12 cellular contexts compared by ENCODE assay signal in genomic region chr22:36319595-36320497, GRCh38.
A peak's percentile ranks its signal among the peaks of the same experiment; 100 is the strongest.
DNase-seq lines count a peak whose midpoint lies in the region; ATAC-seq and TF ChIP-seq lines count a peak whose summit lies in the region.
"Had no signal": no experiment of that assay in that cellular context is flagged by ENCODE, and none has a peak within 500 bp of the region (broad histone marks: within the 10 kb centered on the region; RNA-seq: fewer than 3 reads in every experiment).

No MANE protein-coding gene starts in this region.

- peaks cover 79% of the 10 kb centered on the region for H3K36me3 Mint-ChIP-seq in GM23338 (ENCODE audit: low read depth)
- peaks cover 68% of the 10 kb centered on the region for H3K36me3 Mint-ChIP-seq in activated CD4-positive, alpha-beta memory T cell treated with anti-CD3 and anti-CD28 coated beads for 36 hours

- H3K79me2 ChIP-seq in GM23338 (replicated peaks; ENCODE audit: insufficient read depth): 0 out of 2 replicates have a peak, but pooled peaks cover 2% of the 10 kb centered on the region

- H3K9me3 ChIP-seq in esophagus squamous epithelium (no peaks in the 10 kb centered on the region), gastrocnemius medialis (no peaks in the 10 kb centered on the region)

- no peak for TF ChIP-seq CTCF in GM23338 (conservative IDR thresholded peaks at IDR 0.05; ENCODE audit: low read depth in 2 of 2)
- no peak for TF ChIP-seq CTCF in esophagus squamous epithelium (IDR thresholded peaks at IDR 0.05)
- TF ChIP-seq CTCF in gastrocnemius medialis (IDR thresholded peaks at IDR 0.05 in 4 of 5, conservative IDR thresholded peaks at IDR 0.05 in 1 of 5): no peak

- POLR2A ChIA-PET in activated CD4-positive, alpha-beta memory T cell treated with anti-CD3 and anti-CD28 coated beads for 36 hours (lab: Charles Lee): interaction anchor here (0.7 kb wide), 1 partner anchor 13 kb away, joined by 3 read pairs; no protein-coding TSS in a partner anchor

- no peak for DNase-seq in GM23338 (ENCODE audit: low spot score)
- DNase-seq in activated CD4-positive, alpha-beta memory T cell treated with anti-CD3 and anti-CD28 coated beads for 36 hours: no peak
- no peak for DNase-seq in esophagus squamous epithelium (lab: John Stamatoyannopoulos, UW)
- no peak for DNase-seq in gastrocnemius medialis
- DNase-seq in NCI-H2227 (lab: John Stamatoyannopoulos, UW; ENCODE audit: unreplicated experiment): no peak
- DNase-seq in NCI-H1930 (lab: John Stamatoyannopoulos, UW): no peak
- no peak for DNase-seq in stimulated activated CD4-positive, alpha-beta T cell treated with anti-CD3 and anti-CD28 coated beads, Interleukin-4, amount 100 ng/mL, for 24 hours
- DNase-seq: activated CD8-positive, alpha-beta memory T cell treated with anti-CD3 and anti-CD28 coated beads for 24 hours; MV-4-11; NCI-H774; posterior cingulate gyrus had no signal

- intact Hi-C loops in activated CD4-positive, alpha-beta memory T cell treated with anti-CD3 and anti-CD28 coated beads for 36 hours (cut with micrococcal nuclease): no loop called here
- intact Hi-C loops in esophagus squamous epithelium (cut with DNase I) (no loop called here), gastrocnemius medialis (cut with DNase I; ENCODE audit: low total_unique reads) (loop anchor here (5.0 kb wide), 1 partner anchor 147 kb away; no protein-coding TSS in a partner anchor)

- in situ Hi-C loops in gastrocnemius medialis (cut with MboI; ENCODE audit: low sequenced_read_pairs in 4 of 4): no loop called here

- H2AFZ ChIP-seq in GM23338: no peak overlapping the region

- peaks cover 45% of the 10 kb centered on the region for H3K36me3 ChIP-seq in GM23338 (ENCODE audit: insufficient read depth)
- peaks cover 55 to 100% (median 60%) of the 10 kb centered on the region in 3 donors for H3K36me3 ChIP-seq in esophagus squamous epithelium
- peaks cover 0 to 93% of the 10 kb centered on the region in 2 donors for H3K36me3 ChIP-seq in gastrocnemius medialis

- CTCF ChIA-PET in activated CD4-positive, alpha-beta memory T cell treated with anti-CD3 and anti-CD28 coated beads for 36 hours (lab: Charles Lee): interaction anchor here (0.9 to 1.5 kb wide), 3 partner anchors 150 to 167 kb away, joined by 3 to 6 read pairs (median 3); no protein-coding TSS in a partner anchor

- H4K20me1 ChIP-seq in GM23338 (replicated peaks; ENCODE audit: insufficient read depth): peaks cover 5% of the 10 kb centered on the region

- no peaks in the 10 kb centered on the region for H3K4me1 ChIP-seq in GM23338 (ENCODE audit: insufficient read depth)
- peaks cover 15 to 64% (median 28%) of the 10 kb centered on the region in 3 donors for H3K4me1 ChIP-seq in esophagus squamous epithelium
- peaks cover 23 to 36% of the 10 kb centered on the region in 2 donors for H3K4me1 ChIP-seq in gastrocnemius medialis

- H3K27ac ChIP-seq in GM23338 (ENCODE audit: low read depth) (no peak overlapping the region), esophagus squamous epithelium (peak overlapping the region; percentile 37 to 100 (median 98)), gastrocnemius medialis (peak overlapping the region; percentile 82 to 84 (median 84))

- H3K27me3 Mint-ChIP-seq in GM23338 (ENCODE audit: insufficient read depth, low read depth, poor library complexity): peaks cover 7% of the 10 kb centered on the region
- H3K27me3 Mint-ChIP-seq in activated CD4-positive, alpha-beta memory T cell treated with anti-CD3 and anti-CD28 coated beads for 36 hours: no peaks in the 10 kb centered on the region

- H3K4me1 Mint-ChIP-seq in GM23338: no peaks in the 10 kb centered on the region; the same call in 2 of the 3 replicates
- no peaks in the 10 kb centered on the region for H3K4me1 Mint-ChIP-seq in activated CD4-positive, alpha-beta memory T cell treated with anti-CD3 and anti-CD28 coated beads for 36 hours (ENCODE audit: low read depth)

- H3K27me3 ChIP-seq in GM23338 (ENCODE audit: insufficient read depth): no peaks in the 10 kb centered on the region
- H3K27me3 ChIP-seq in esophagus squamous epithelium: no peaks in the 10 kb centered on the region
- H3K27me3 ChIP-seq in gastrocnemius medialis: no peaks in the 10 kb centered on the region

- H3K27ac Mint-ChIP-seq in GM23338: 0 out of 2 replicates have a peak overlapping the region, but pooled peaks have one; percentile 44
- H3K27ac Mint-ChIP-seq in activated CD4-positive, alpha-beta memory T cell treated with anti-CD3 and anti-CD28 coated beads for 36 hours: peak overlapping the region; percentile 62

- no peak for ATAC-seq in GM23338
- no peak for ATAC-seq in gastrocnemius medialis
- no peak for ATAC-seq in HG03457 (IDR thresholded peaks at IDR 0.05; ENCODE audit: unreplicated experiment)

- 90 to 92% methylated on average over 5 to 14 of the region's 26 CpGs for WGBS in esophagus squamous epithelium, 2 donors

- no peaks in the 10 kb centered on the region for H3K9me3 Mint-ChIP-seq in GM23338
- H3K9me3 Mint-ChIP-seq in activated CD4-positive, alpha-beta memory T cell treated with anti-CD3 and anti-CD28 coated beads for 36 hours: no peaks in the 10 kb centered on the region

- H3K4me3 ChIP-seq in GM23338: no peak overlapping the region
- no peak overlapping the region for H3K4me3 ChIP-seq in esophagus squamous epithelium
- no peak overlapping the region for H3K4me3 ChIP-seq in gastrocnemius medialis

- H3F3A ChIP-seq in GM23338 (replicated peaks; ENCODE audit: low read depth): 0 out of 2 replicates have a peak, but pooled peaks cover 3% of the 10 kb centered on the region

- H3K4me3 Mint-ChIP-seq in GM23338: no peak overlapping the region
- H3K4me3 Mint-ChIP-seq in activated CD4-positive, alpha-beta memory T cell treated with anti-CD3 and anti-CD28 coated beads for 36 hours: no peak overlapping the region

- no peaks in the 10 kb centered on the region for H3K9me2 ChIP-seq in GM23338 (ENCODE audit: insufficient read depth)

- TF ChIP-seq POLR2A in esophagus squamous epithelium (IDR thresholded peaks at IDR 0.05) (no peak), gastrocnemius medialis (IDR thresholded peaks at IDR 0.05) (no peak)

- no peak overlapping the region for H3K4me2 ChIP-seq in GM23338

TF ChIP-seq in GM23338, 12 proteins besides CTCF, POLR2A, EP300 and RAD21:
- TF ChIP-seq ZNF331 (CRISPR knock-in tag; IDR thresholded peaks at IDR 0.05; ENCODE audit: low read depth): no peak
- no peak for TF ChIP-seq REST (IDR thresholded peaks at IDR 0.05; ENCODE audit: unreplicated experiment)
